ENCODE assay signal across 2 cellular contexts in genomic region chr3:58260733-58261132, GRCh38.
TF ChIP-seq lines count a peak whose summit lies in the region.

No MANE protein-coding gene starts in this region.

TF ChIP-seq in HCT116, 20 proteins besides CTCF, POLR2A, EP300 and RAD21 (continued from another document):
- no peak for TF ChIP-seq REST (IDR thresholded peaks at IDR 0.05; ENCODE audit: low read depth)
- TF ChIP-seq CEBPB (IDR thresholded peaks at IDR 0.05; ENCODE audit: low read depth): no peak
- no peak for TF ChIP-seq TCF7L2 (IDR thresholded peaks at IDR 0.05; ENCODE audit: borderline replicate concordance, extremely low read depth, insufficient read depth, insufficient read length)
- TF ChIP-seq SIN3A (IDR thresholded peaks at IDR 0.05; ENCODE audit: low read depth): no peak
- no peak for TF ChIP-seq ATF3 (IDR thresholded peaks at IDR 0.05)
- no peak for TF ChIP-seq EGR1 (IDR thresholded peaks at IDR 0.05; ENCODE audit: low read depth)
- TF ChIP-seq CBX3 (IDR thresholded peaks at IDR 0.05; ENCODE audit: low read depth): no peak
- no peak for TF ChIP-seq MAX (IDR thresholded peaks at IDR 0.05)
- no peak for TF ChIP-seq YY1 (IDR thresholded peaks at IDR 0.05; ENCODE audit: extremely low read depth, insufficient replicate concordance, low read depth, low read length)
- TF ChIP-seq EZH2 (IDR thresholded peaks at IDR 0.05): no peak
- no peak for TF ChIP-seq SP1 (IDR thresholded peaks at IDR 0.05; ENCODE audit: low read depth)
- no peak; the same call in 1 of the 2 replicates for TF ChIP-seq JUND (IDR thresholded peaks at IDR 0.05)
- TF ChIP-seq FOSL1 (IDR thresholded peaks at IDR 0.05; ENCODE audit: low read depth): no peak
- no peak for TF ChIP-seq ZBTB33 (IDR thresholded peaks at IDR 0.05; ENCODE audit: extremely low read depth, insufficient replicate concordance, low read length)
- no peak for TF ChIP-seq ZNF274 (IDR thresholded peaks at IDR 0.05; ENCODE audit: low read depth, low read length)
- no peak for TF ChIP-seq POLR2AphosphoS5 (IDR thresholded peaks at IDR 0.05; ENCODE audit: low read depth, low read length)

TF ChIP-seq in neural cell, 6 proteins besides CTCF, POLR2A, EP300 and RAD21 (continued from another document):
- TF ChIP-seq REST (IDR thresholded peaks at IDR 0.05; ENCODE audit: borderline replicate concordance) (no peak), EZH2 (IDR thresholded peaks at IDR 0.05; ENCODE audit: borderline replicate concordance, insufficient read depth, low read length, poor library complexity, severe bottlenecking) (no peak), POLR2AphosphoS5 (IDR thresholded peaks at IDR 0.05) (no peak)
TF ChIP-seq in neural cell: peak in this region for 0.
